Comparison of ENCODE assay signal across 22 cellular contexts in genomic region chr14:61132336-61132735, GRCh38.
DNase-seq lines count a peak whose midpoint lies in the region; ATAC-seq and TF ChIP-seq lines count a peak whose summit lies in the region.
"Had no signal": no experiment of that assay in that cellular context is flagged by ENCODE, and none has a peak within 500 bp of the region (broad histone marks: within the 10 kb centered on the region; RNA-seq: fewer than 3 reads in every experiment).

No MANE protein-coding gene starts in this region.

- no peaks in the 10 kb centered on the region for H3K27me3 ChIP-seq in skeletal muscle tissue (ENCODE audit: control insufficient read depth in 3 of 3, insufficient read depth in 3 of 3, low read length in 3 of 3)
- H3K27me3 ChIP-seq: SJCRH30 had no signal

- H3K4me3 Mint-ChIP-seq in nephron = no peak overlapping the region

- no peaks in the 10 kb centered on the region for H3K9me3 ChIP-seq in skeletal muscle tissue (ENCODE audit: control insufficient read depth in 3 of 3, low read length in 3 of 3)
- H3K9me3 ChIP-seq: SJCRH30 had no signal

- peak overlapping the region; percentile 85 for H3K27ac ChIP-seq in skeletal muscle tissue (ENCODE audit: low read depth, low read length)
- H3K27ac ChIP-seq: HL-60, PC-9, SJCRH30 had no signal

- peaks cover 11% of the 10 kb centered on the region for H3K9me3 Mint-ChIP-seq in nephron

- peak overlapping the region in 2 of 3 experiments; percentile 3 to 27 for H3K27ac Mint-ChIP-seq in nephron

- H3K9ac ChIP-seq in skeletal muscle tissue (ENCODE audit: low read depth in 1 of 3, low read length in 3 of 3) = peak overlapping the region in 2 of 3 donors; percentile 13 to 64

- peaks cover 31% of the 10 kb centered on the region for H3K4me1 Mint-ChIP-seq in nephron

- DNase-seq in HCEC 1CT (peak; percentile 11), amniotic epithelial cell (ENCODE audit: low read depth) (peak; percentile 21), GDM1 (lab: John Stamatoyannopoulos, UW) (no peak), globus pallidus (ENCODE audit: low spot score) (no peak)
- DNase-seq: Calu3, DMS153, DND-41, NCI-H1092, NCI-H1417 treated with DMSO at 0.1 percent for 48 hours, NCI-H1694 treated with DMSO at 0.1 percent for 48 hours, NCI-H2081, NCI-H345, NCI-H524 treated with DMSO at 0.1 percent for 48 hours, NCI-H82, PC-9, SJCRH30 had no signal

- no peak overlapping the region for H3K4me3 ChIP-seq in skeletal muscle tissue (ENCODE audit: low read length in 3 of 3)
- H3K4me3 ChIP-seq: GM12878, PC-9, SJCRH30 had no signal

- peaks cover 12% of the 10 kb centered on the region for H3K36me3 Mint-ChIP-seq in nephron (ENCODE audit: low read depth)

- H3K36me3 ChIP-seq in skeletal muscle tissue (ENCODE audit: control insufficient read depth in 3 of 3, insufficient read depth in 3 of 3, low read length in 3 of 3) = no peaks in the 10 kb centered on the region
- H3K36me3 ChIP-seq: SJCRH30 had no signal

- TF ChIP-seq CTCF in nephron (IDR thresholded peaks at IDR 0.05; ENCODE audit: unreplicated experiment in 3 of 3) = no peak

- H3K27me3 Mint-ChIP-seq in nephron (ENCODE audit: low read depth) = peaks cover 4% of the 10 kb centered on the region

- peaks cover 44 to 50% (median 50%) of the 10 kb centered on the region in 3 donors for H3K4me1 ChIP-seq in skeletal muscle tissue (ENCODE audit: control insufficient read depth in 3 of 3, insufficient read depth in 3 of 3, low read length in 3 of 3)

- no peak for ATAC-seq in GM18858 (IDR thresholded peaks at IDR 0.05; ENCODE audit: unreplicated experiment)
- ATAC-seq: GM12878, Right ventricle myocardium inferior had no signal

Comparison
In these comparisons a context has a peak if more than half of its experiments do, and no peak if none do; other contexts are left out.
1. DNase-seq: peak in HCEC 1CT (single experiment) and amniotic epithelial cell (single experiment); none in GDM1 (single experiment) and globus pallidus (single experiment).